8 cellular contexts compared by ENCODE assay signal in genomic region chr1:94961994-94962744, GRCh38. TPM values are rescaled to one million over a fixed set of nuclear protein-coding genes. Genes with fewer than 3 reads are reported as not detected.
A peak's percentile ranks its signal among the peaks of the same experiment; 100 is the strongest.
DNase-seq lines count a peak whose midpoint lies in the region; ATAC-seq and TF ChIP-seq lines count a peak whose summit lies in the region.

No MANE protein-coding gene starts in this region.

- peak overlapping the region; percentile 78 for H3K27ac Mint-ChIP-seq in dendritic cell treated with granulocyte-macrophage colony-stimulating factor and Interleukin-4, amounts not matched to agents 40 ng/mL and 50 ng/mL, for 4 days
- peak overlapping the region; percentile 87 to 99 (median 96) for H3K27ac Mint-ChIP-seq in naive thymus-derived CD4-positive, alpha-beta T cell

- CTCF ChIA-PET in naive thymus-derived CD4-positive, alpha-beta T cell (lab: Charles Lee): interaction anchor here (0.6 to 1.3 kb wide), 2 partner anchors 78 to 107 kb away, joined by 3 to 4 read pairs; no protein-coding TSS in a partner anchor

- H3K4me1 ChIP-seq in naive thymus-derived CD4-positive, alpha-beta T cell (ENCODE audit: control insufficient read depth in 2 of 2, insufficient read depth in 2 of 2, low read length in 2 of 2): peaks cover 0 to 18% of the 10 kb centered on the region in 2 donors

- peak overlapping the region; percentile 58 for H3K4me3 ChIP-seq in AG10803 (ENCODE audit: low read length)
- peak overlapping the region; percentile 13; the same call in 1 of the 2 replicates for H3K4me3 ChIP-seq in HL-60 (replicated peaks; ENCODE audit: insufficient read depth, low read length)
- H3K4me3 ChIP-seq in naive thymus-derived CD4-positive, alpha-beta T cell (ENCODE audit: low read length): peak overlapping the region; percentile 53

- H3K4me1 Mint-ChIP-seq in dendritic cell treated with granulocyte-macrophage colony-stimulating factor and Interleukin-4, amounts not matched to agents 40 ng/mL and 50 ng/mL, for 4 days (ENCODE audit: low read depth): no peaks in the 10 kb centered on the region
- peaks cover 0 to 31% (median 15%) of the 10 kb centered on the region in 7 donors for H3K4me1 Mint-ChIP-seq in naive thymus-derived CD4-positive, alpha-beta T cell

- no peaks in the 10 kb centered on the region for H3K36me3 ChIP-seq in naive thymus-derived CD4-positive, alpha-beta T cell (ENCODE audit: control insufficient read depth in 2 of 3, insufficient read depth in 3 of 3, low read length in 3 of 3)

- intact Hi-C loops in dendritic cell treated with granulocyte-macrophage colony-stimulating factor and Interleukin-4, amounts not matched to agents 40 ng/mL and 50 ng/mL, for 4 days (cut with micrococcal nuclease): no loop called here
- intact Hi-C loops in naive thymus-derived CD4-positive, alpha-beta T cell (cut with micrococcal nuclease): loop anchor here (1.0 to 5.0 kb wide), 6 partner anchors 35 to 1055 kb away; partner anchors contain the start of genes ALG14 (in 2 of the 2), CNN3 (in 1 of the 2), GCLM (in 1 of the 2) and RWDD3 (in 1 of the 2)

- H3K27ac ChIP-seq in HL-60 (replicated peaks): peak overlapping the region; percentile 48
- H3K27ac ChIP-seq in naive thymus-derived CD4-positive, alpha-beta T cell (ENCODE audit: low read depth, low read length): peak overlapping the region; percentile 68

- no peaks in the 10 kb centered on the region for H3K9me3 ChIP-seq in naive thymus-derived CD4-positive, alpha-beta T cell (ENCODE audit: control insufficient read depth in 2 of 3, low read length in 3 of 3)

- TF ChIP-seq CTCF in AG10803 (conservative IDR thresholded peaks at IDR 0.05; ENCODE audit: low read length) (no peak), HL-60 (IDR thresholded peaks at IDR 0.05; ENCODE audit: insufficient read depth, low read length) (no peak)

- DNase-seq in AG10803 (ENCODE audit: low read depth): no peak
- DNase-seq in HL-60 (ENCODE audit: low read depth in 1 of 2, low spot score in 1 of 2): no peak
- no peak for DNase-seq in naive thymus-derived CD4-positive, alpha-beta T cell
- no peak for DNase-seq in NCI-H2107 treated with DMSO at 0.1 percent for 48 hours (lab: John Stamatoyannopoulos, UW; ENCODE audit: unreplicated experiment)
- DNase-seq in activated effector memory CD4-positive, alpha-beta T cell treated with Interleukin-2 at 50 U/mL for 16 hours: no peak

- ATAC-seq in naive thymus-derived CD4-positive, alpha-beta T cell: no peak
- ATAC-seq in GM19328 (IDR thresholded peaks at IDR 0.05; ENCODE audit: unreplicated experiment) (no peak), GM21825 (IDR thresholded peaks at IDR 0.05; ENCODE audit: unreplicated experiment) (no peak)

- H3K27me3 ChIP-seq in HL-60 (ENCODE audit: insufficient read depth, poor library complexity, severe bottlenecking): no peaks in the 10 kb centered on the region
- H3K27me3 ChIP-seq in naive thymus-derived CD4-positive, alpha-beta T cell (ENCODE audit: control insufficient read depth in 2 of 2, insufficient read depth in 2 of 2, low read length in 2 of 2): no peaks in the 10 kb centered on the region

- H3K27me3 Mint-ChIP-seq in dendritic cell treated with granulocyte-macrophage colony-stimulating factor and Interleukin-4, amounts not matched to agents 40 ng/mL and 50 ng/mL, for 4 days: no peaks in the 10 kb centered on the region
- H3K27me3 Mint-ChIP-seq in naive thymus-derived CD4-positive, alpha-beta T cell: no peaks in the 10 kb centered on the region

- H3K36me3 Mint-ChIP-seq in dendritic cell treated with granulocyte-macrophage colony-stimulating factor and Interleukin-4, amounts not matched to agents 40 ng/mL and 50 ng/mL, for 4 days (ENCODE audit: low read depth): no peaks in the 10 kb centered on the region
- H3K36me3 Mint-ChIP-seq in naive thymus-derived CD4-positive, alpha-beta T cell: peaks cover 0 to 4% (median 1%) of the 10 kb centered on the region in 5 donors

- H3K4me3 Mint-ChIP-seq in dendritic cell treated with granulocyte-macrophage colony-stimulating factor and Interleukin-4, amounts not matched to agents 40 ng/mL and 50 ng/mL, for 4 days: no peak overlapping the region
- peak overlapping the region; percentile 82 to 99 (median 90) for H3K4me3 Mint-ChIP-seq in naive thymus-derived CD4-positive, alpha-beta T cell

- no peaks in the 10 kb centered on the region for H3K9me3 Mint-ChIP-seq in dendritic cell treated with granulocyte-macrophage colony-stimulating factor and Interleukin-4, amounts not matched to agents 40 ng/mL and 50 ng/mL, for 4 days
- H3K9me3 Mint-ChIP-seq in naive thymus-derived CD4-positive, alpha-beta T cell: no peaks in the 10 kb centered on the region

- POLR2A ChIA-PET in naive thymus-derived CD4-positive, alpha-beta T cell (lab: Charles Lee): no interaction called here

RNA-seq across cellular contexts. Expression of gene CNN3, which starts 35.3 kb away (rescaled TPM):
- total RNA-seq in naive thymus-derived CD4-positive, alpha-beta T cell: 10 to 100 TPM in 2 of 5 experiments, 1 to 10 TPM in 3; 4.4 to 14.9 (median 7.4) TPM
- polyA plus RNA-seq in naive thymus-derived CD4-positive, alpha-beta T cell: 10 to 100 TPM; 12.9 to 18.2 TPM
